Comparison of ENCODE assay signal across 8 cellular contexts in genomic region chr1:33036051-33036525, GRCh38. TPM values are rescaled to one million over a fixed set of nuclear protein-coding genes. Genes with fewer than 3 reads are reported as not detected.
DNase-seq lines count a peak whose midpoint lies in the region; ATAC-seq and TF ChIP-seq lines count a peak whose summit lies in the region.

No MANE protein-coding gene starts in this region.

- peak overlapping the region; percentile 64 for H3K9ac ChIP-seq in HUES48 (ENCODE audit: low read depth, low read length)
- peak overlapping the region; percentile 82 for H3K9ac ChIP-seq in rectal smooth muscle tissue (ENCODE audit: low read length)

- peaks cover 45 to 57% (median 56%) of the 10 kb centered on the region in 3 donors for H3K4me1 Mint-ChIP-seq in CD8-positive, alpha-beta memory T cell
- H3K4me1 Mint-ChIP-seq in activated CD8-positive, alpha-beta T cell treated with anti-CD3 and anti-CD28 coated beads for 36 hours (ENCODE audit: low read depth): peaks cover 39% of the 10 kb centered on the region

- CTCF ChIA-PET in CD8-positive, alpha-beta memory T cell (lab: Charles Lee): no interaction called here
- CTCF ChIA-PET in activated CD8-positive, alpha-beta T cell treated with anti-CD3 and anti-CD28 coated beads for 36 hours (lab: Charles Lee): interaction anchor here (1.2 to 1.9 kb wide), 2 partner anchors 19 to 60 kb away, joined by 3 to 5 read pairs; no protein-coding TSS in a partner anchor

- H3K36me3 ChIP-seq in CD8-positive, alpha-beta memory T cell (ENCODE audit: insufficient read depth, low read length): peaks cover 10% of the 10 kb centered on the region
- H3K36me3 ChIP-seq in HUES48 (ENCODE audit: control insufficient read depth, insufficient read depth, low read length) (peaks cover 22% of the 10 kb centered on the region), cardiac muscle cell (peaks cover 3% of the 10 kb centered on the region), rectal smooth muscle tissue (ENCODE audit: control insufficient read depth, insufficient read depth, low read length) (no peaks in the 10 kb centered on the region)

- H3K27ac ChIP-seq in CD8-positive, alpha-beta memory T cell (ENCODE audit: low read depth, low read length): peak overlapping the region; percentile 91
- H3K27ac ChIP-seq in HUES48 (ENCODE audit: low read depth, low read length) (peak overlapping the region; percentile 46), cardiac muscle cell (peak overlapping the region; percentile 75), rectal smooth muscle tissue (ENCODE audit: low read depth, low read length) (peak overlapping the region; percentile 70)

- no peak for TF ChIP-seq CTCF in activated CD8-positive, alpha-beta T cell treated with anti-CD3 and anti-CD28 coated beads for 36 hours (IDR thresholded peaks at IDR 0.05)
- no peak for TF ChIP-seq CTCF in cardiac muscle cell (IDR thresholded peaks at IDR 0.05; ENCODE audit: low read depth, low read length)

- H3K27ac Mint-ChIP-seq in CD8-positive, alpha-beta memory T cell: peak overlapping the region; percentile 11 to 98 (median 96)
- H3K27ac Mint-ChIP-seq in activated CD8-positive, alpha-beta T cell treated with anti-CD3 and anti-CD28 coated beads for 36 hours: peak overlapping the region; percentile 89

- peaks cover 0 to 25% (median 3%) of the 10 kb centered on the region in 3 donors for H3K36me3 Mint-ChIP-seq in CD8-positive, alpha-beta memory T cell
- H3K36me3 Mint-ChIP-seq in activated CD8-positive, alpha-beta T cell treated with anti-CD3 and anti-CD28 coated beads for 36 hours (ENCODE audit: low read depth): peaks cover 44% of the 10 kb centered on the region

- H3K9me3 ChIP-seq in CD8-positive, alpha-beta memory T cell (ENCODE audit: low read length): no peaks in the 10 kb centered on the region
- H3K9me3 ChIP-seq in HUES48 (ENCODE audit: control insufficient read depth, insufficient read depth, low read length) (no peaks in the 10 kb centered on the region), cardiac muscle cell (ENCODE audit: low read depth) (no peaks in the 10 kb centered on the region)

- H3K27me3 Mint-ChIP-seq in CD8-positive, alpha-beta memory T cell: no peaks in the 10 kb centered on the region
- no peaks in the 10 kb centered on the region for H3K27me3 Mint-ChIP-seq in activated CD8-positive, alpha-beta T cell treated with anti-CD3 and anti-CD28 coated beads for 36 hours

- peak overlapping the region; percentile 92 to 99 (median 98) for H3K4me3 Mint-ChIP-seq in CD8-positive, alpha-beta memory T cell
- H3K4me3 Mint-ChIP-seq in activated CD8-positive, alpha-beta T cell treated with anti-CD3 and anti-CD28 coated beads for 36 hours: peak overlapping the region; percentile 99

- DNase-seq in CD8-positive, alpha-beta memory T cell: no peak
- peak; percentile 27 for DNase-seq in activated CD8-positive, alpha-beta T cell treated with anti-CD3 and anti-CD28 coated beads for 36 hours
- DNase-seq in cardiac muscle cell (ENCODE audit: low read depth in 1 of 2, low spot score in 1 of 2): no peak
- no peak for DNase-seq in amniotic stem cell (lab: John Stamatoyannopoulos, UW)
- DNase-seq in middle frontal gyrus (ENCODE audit: extremely low spot score, low spot score): no peak

- peaks cover 42% of the 10 kb centered on the region for H3K4me1 ChIP-seq in CD8-positive, alpha-beta memory T cell (ENCODE audit: insufficient read depth, low read length)
- peaks cover 9% of the 10 kb centered on the region for H3K4me1 ChIP-seq in HUES48 (ENCODE audit: control insufficient read depth, insufficient read depth, low read length)
- peaks cover 11% of the 10 kb centered on the region for H3K4me1 ChIP-seq in cardiac muscle cell (ENCODE audit: low read depth)
- peaks cover 5% of the 10 kb centered on the region for H3K4me1 ChIP-seq in rectal smooth muscle tissue (ENCODE audit: control insufficient read depth, insufficient read depth, low read length)

- intact Hi-C loops in activated CD8-positive, alpha-beta T cell treated with anti-CD3 and anti-CD28 coated beads for 36 hours (cut with micrococcal nuclease): loop anchor here (10.0 kb wide), 1 partner anchor 111 kb away; no protein-coding TSS in a partner anchor

- H3K27me3 ChIP-seq in CD8-positive, alpha-beta memory T cell (ENCODE audit: insufficient read depth, low read length, poor library complexity, severe bottlenecking): no peaks in the 10 kb centered on the region
- no peaks in the 10 kb centered on the region for H3K27me3 ChIP-seq in HUES48 (ENCODE audit: control insufficient read depth, insufficient read depth, low read length)
- no peaks in the 10 kb centered on the region for H3K27me3 ChIP-seq in cardiac muscle cell
- no peaks in the 10 kb centered on the region for H3K27me3 ChIP-seq in rectal smooth muscle tissue (ENCODE audit: control insufficient read depth, insufficient read depth, low read length)

- peak overlapping the region; percentile 95 for H3K4me3 ChIP-seq in CD8-positive, alpha-beta memory T cell (ENCODE audit: low read length)
- H3K4me3 ChIP-seq in HUES48 (ENCODE audit: low read depth, low read length) (peak overlapping the region; percentile 71), cardiac muscle cell (peak overlapping the region; percentile 60), rectal smooth muscle tissue (ENCODE audit: low read length) (peak overlapping the region; percentile 92)

- POLR2A ChIA-PET in CD8-positive, alpha-beta memory T cell (lab: Charles Lee): no interaction called here
- POLR2A ChIA-PET in activated CD8-positive, alpha-beta T cell treated with anti-CD3 and anti-CD28 coated beads for 36 hours (lab: Charles Lee): interaction anchor here (0.7 to 2.0 kb wide), 5 partner anchors 10 to 43 kb away, joined by 3 to 9 read pairs (median 4); no protein-coding TSS in a partner anchor

- no peaks in the 10 kb centered on the region for H3K9me3 Mint-ChIP-seq in CD8-positive, alpha-beta memory T cell
- H3K9me3 Mint-ChIP-seq in activated CD8-positive, alpha-beta T cell treated with anti-CD3 and anti-CD28 coated beads for 36 hours: no peaks in the 10 kb centered on the region

- ATAC-seq in activated CD8-positive, alpha-beta T cell treated with anti-CD3 and anti-CD28 coated beads for 36 hours: no peak
- ATAC-seq in GM18873 (IDR thresholded peaks at IDR 0.05; ENCODE audit: low FRiP score, unreplicated experiment): no peak

RNA-seq across cellular contexts. Expression of gene AK2, which starts 0.6 kb away (rescaled TPM):
- total RNA-seq in CD8-positive, alpha-beta memory T cell: 100 to 1,000 TPM; 288 to 305 TPM
- 110 TPM for polyA plus RNA-seq in CD8-positive, alpha-beta memory T cell
- 100 to 1,000 TPM; 404 TPM for total RNA-seq in activated CD8-positive, alpha-beta T cell treated with anti-CD3 and anti-CD28 coated beads for 36 hours
- 201 and 263 TPM in 2 replicates for total RNA-seq in cardiac muscle cell
- 264 and 281 TPM in 2 replicates for polyA plus RNA-seq in cardiac muscle cell

RNA-seq across cellular contexts. Expression of gene AZIN2, which starts 44.9 kb away (rescaled TPM):
- 1 to 10 TPM; 2.1 to 2.5 TPM for total RNA-seq in CD8-positive, alpha-beta memory T cell
- 4.9 TPM for polyA plus RNA-seq in CD8-positive, alpha-beta memory T cell
- total RNA-seq in activated CD8-positive, alpha-beta T cell treated with anti-CD3 and anti-CD28 coated beads for 36 hours: 1 to 10 TPM; 2.5 TPM
- 7.7 and 9.7 TPM in 2 replicates for total RNA-seq in cardiac muscle cell
- polyA plus RNA-seq in cardiac muscle cell: 13.4 and 18.6 TPM in 2 replicates
